ENCODE assay signal across 24 cellular contexts in genomic region chr2:121279476-121279875, GRCh38.
"Had no signal": no experiment of that assay in that cellular context is flagged by ENCODE, and none has a peak within 500 bp of the region (broad histone marks: within the 10 kb centered on the region; RNA-seq: fewer than 3 reads in every experiment).

No MANE protein-coding gene starts in this region.

- H3K4me3 ChIP-seq: SJCRH30 had no signal

- FAIRE-seq: HTR-8/SVneo had no signal

- H3K27me3 ChIP-seq: SJCRH30 had no signal

- H3K9me3 ChIP-seq: SJCRH30 had no signal

- ATAC-seq: Panc1, PC-3, Right ventricle myocardium inferior, SK-N-SH treated with all-trans-retinoic acid at 6 μM for 48 hours had no signal

- H3K4me1 ChIP-seq: SJCRH30 had no signal

- H3K36me3 ChIP-seq: SJCRH30 had no signal

- DNase-seq: KBM-7, NCI-H1048, NCI-H1105, NCI-H1417, NCI-H1436 treated with DMSO at 0.1 percent for 48 hours, NCI-H1694 treated with DMSO at 0.1 percent for 48 hours, NCI-H1930, NCI-H2081, NCI-H2107, NCI-H2171, NCI-H226, NCI-H446, NCI-H510A, NCI-H524 treated with DMSO at 0.1 percent for 48 hours, NCI-H69, NCI-H774, PC-3, SHP77 treated with DMSO at 0.1 percent for 48 hours, SJCRH30 had no signal

- H3K27ac ChIP-seq: HL-60, SJCRH30 had no signal
